ENCODE assay signal across 21 cellular contexts in the genomic region with DNA sequence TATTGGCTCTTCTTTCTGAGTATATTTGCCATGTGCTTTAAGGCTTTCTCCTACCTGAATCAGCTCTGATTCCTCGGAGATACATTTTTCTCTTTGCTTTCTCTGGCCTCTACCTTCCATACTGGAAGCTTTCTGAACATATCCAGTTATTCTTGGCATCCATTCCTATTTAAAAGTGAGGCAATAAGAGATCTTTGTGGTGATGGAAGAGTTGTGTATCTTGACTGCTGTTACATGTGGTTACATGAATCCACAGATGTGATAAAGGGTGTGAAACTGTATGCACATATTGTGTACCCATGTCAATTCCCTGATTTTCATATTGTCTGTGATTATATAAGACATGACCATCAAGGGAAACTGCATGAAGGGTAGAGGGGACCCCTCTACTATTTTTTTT. TPM values are rescaled to one million over a fixed set of nuclear protein-coding genes. Genes with fewer than 3 reads are reported as not detected.
"Had no signal": no experiment of that assay in that cellular context is flagged by ENCODE, and none has a peak within 500 bp of the region (broad histone marks: within the 10 kb centered on the region; RNA-seq: fewer than 3 reads in every experiment).

No MANE protein-coding gene starts in this region.

- H3K36me3 ChIP-seq: breast epithelium, suprapubic skin had no signal

- H3K27me3 ChIP-seq: breast epithelium, suprapubic skin had no signal

- H3K4me3 ChIP-seq: breast epithelium, suprapubic skin had no signal

- H3K9me3 ChIP-seq: breast epithelium, suprapubic skin had no signal

- DNase-seq: activated CD4-positive, CD25-positive, alpha-beta regulatory T cell treated with anti-CD3 and anti-CD28 coated beads, Interleukin-2, amount 50 U/mL, for 72 hours; activated naive CD8-positive, alpha-beta T cell treated with anti-CD3 and anti-CD28 coated beads, Interleukin-2, amount 10 ng/mL, durations not matched to agents 7 days and 5 days; cerebellar nuclear complex; effector memory CD8-positive, alpha-beta T cell; hippocampal formation; stimulated activated CD4-positive, alpha-beta T cell treated with anti-CD3 and anti-CD28 coated beads, Interleukin-15, amount 100 ng/mL, for 24 hours; stimulated activated CD4-positive, alpha-beta T cell treated with anti-CD3 and anti-CD28 coated beads, Interleukin-4, amount 100 ng/mL, for 24 hours; stimulated activated naive CD8-positive, alpha-beta T cell treated with anti-CD3 and anti-CD28 coated beads, Interleukin-15, Interleukin-2, amounts not matched to agents 100 U/mL and 50 U/mL, for 24 hours; T-cell; T-helper 9 cell; trophoblast cell had no signal

- H3K27ac ChIP-seq: breast epithelium, epithelial cell of prostate, suprapubic skin had no signal

- ATAC-seq: effector memory CD8-positive, alpha-beta T cell; stimulated activated naive CD8-positive, alpha-beta T cell treated with anti-CD3 and anti-CD28 coated beads, Interleukin-15, Interleukin-2, amounts not matched to agents 100 U/mL and 50 U/mL, for 24 hours; T-cell had no signal

RNA-seq across cellular contexts. Expression of gene AANAT, which starts 38.9 kb away (rescaled TPM):
- total RNA-seq: activated naive CD8-positive, alpha-beta T cell treated with anti-CD3 and anti-CD28 coated beads, Interleukin-2, amount 10 ng/mL, durations not matched to agents 7 days and 5 days; activated T-helper 1 cell treated with anti-CD3 and anti-CD28 coated beads, Interleukin-12 subunit alpha, Interleukin-12 subunit beta, Interleukin-2, Interleukin-4 antibody, amounts not matched to agents 30 ng/mL and 10 ng/mL and 1 ng/mL, durations not matched to agents 14 hours and 24 hours and 36 hours; aorta; breast epithelium; glomerular endothelial cell; kidney epithelial cell; liver; osteocyte; suprapubic skin; T-cell had no signal
- polyA plus RNA-seq: aorta, liver, neural cell had no signal
